ENCODE assay signal across 1 cellular context in genomic region chr17:34199932-34200534, GRCh38.
TF ChIP-seq lines count a peak whose summit lies in the region.

No MANE protein-coding gene starts in this region.

TF ChIP-seq in GM12878, 131 proteins besides CTCF, POLR2A, EP300 and RAD21 (continued from another document):
- TF ChIP-seq SPI1 (IDR thresholded peaks at IDR 0.05; ENCODE audit: borderline replicate concordance, insufficient read depth, low read depth, low read length), result no peak
- no peak for TF ChIP-seq PML (IDR thresholded peaks at IDR 0.05; ENCODE audit: low read length)
- peak; percentile 91 for TF ChIP-seq SMARCA5 (IDR thresholded peaks at IDR 0.05)
- TF ChIP-seq ZNF592 (IDR thresholded peaks at IDR 0.05), result peak; percentile 92; the same call in 1 of the 2 replicates
- TF ChIP-seq, protein P1, sequence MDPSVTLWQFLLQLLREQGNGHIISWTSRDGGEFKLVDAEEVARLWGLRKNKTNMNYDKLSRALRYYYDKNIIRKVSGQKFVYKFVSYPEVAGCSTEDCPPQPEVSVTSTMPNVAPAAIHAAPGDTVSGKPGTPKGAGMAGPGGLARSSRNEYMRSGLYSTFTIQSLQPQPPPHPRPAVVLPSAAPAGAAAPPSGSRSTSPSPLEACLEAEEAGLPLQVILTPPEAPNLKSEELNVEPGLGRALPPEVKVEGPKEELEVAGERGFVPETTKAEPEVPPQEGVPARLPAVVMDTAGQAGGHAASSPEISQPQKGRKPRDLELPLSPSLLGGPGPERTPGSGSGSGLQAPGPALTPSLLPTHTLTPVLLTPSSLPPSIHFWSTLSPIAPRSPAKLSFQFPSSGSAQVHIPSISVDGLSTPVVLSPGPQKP (IDR thresholded peaks at IDR 0.05; ENCODE audit: low read depth, low read length), result no peak
- 0 out of 2 replicates have a peak, but pooled peaks have one; percentile 19 for TF ChIP-seq TCF12 (IDR thresholded peaks at IDR 0.05; ENCODE audit: low read depth, low read length)
- TF ChIP-seq YBX1 (IDR thresholded peaks at IDR 0.05), result no peak
- no peak for TF ChIP-seq NFIC (IDR thresholded peaks at IDR 0.05; ENCODE audit: low read depth, low read length)
- TF ChIP-seq TCF3 (IDR thresholded peaks at IDR 0.05; ENCODE audit: borderline replicate concordance, insufficient read depth, low read depth, low read length), result no peak
- TF ChIP-seq FOXM1 (IDR thresholded peaks at IDR 0.05; ENCODE audit: low read depth, low read length), result peak; percentile 73; the same call in 1 of the 2 replicates
- no peak for TF ChIP-seq RELA (IDR thresholded peaks at IDR 0.05; ENCODE audit: borderline replicate concordance, partially characterized antibody)
- TF ChIP-seq CUX1 (IDR thresholded peaks at IDR 0.05; ENCODE audit: insufficient replicate concordance, low read depth, low read length), result no peak
- peak in 1 of 2 experiments; percentile 34; a peak in 1 of 4 replicates for TF ChIP-seq BHLHE40 (IDR thresholded peaks at IDR 0.05; ENCODE audit: borderline replicate concordance in 1 of 2, low read depth in 2 of 2, low read length in 1 of 2)
- no peak for TF ChIP-seq FOXK2 (IDR thresholded peaks at IDR 0.05)
- TF ChIP-seq, protein P2, sequence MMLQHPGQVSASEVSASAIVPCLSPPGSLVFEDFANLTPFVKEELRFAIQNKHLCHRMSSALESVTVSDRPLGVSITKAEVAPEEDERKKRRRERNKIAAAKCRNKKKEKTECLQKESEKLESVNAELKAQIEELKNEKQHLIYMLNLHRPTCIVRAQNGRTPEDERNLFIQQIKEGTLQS (IDR thresholded peaks at IDR 0.05; ENCODE audit: borderline replicate concordance, extremely low read depth, low read depth, low read length), result peak; percentile 80; the same call in 1 of the 2 replicates
- TF ChIP-seq FOS (IDR thresholded peaks at IDR 0.05; ENCODE audit: borderline replicate concordance, extremely low read depth, insufficient read length), result no peak
- TF ChIP-seq NFYA (IDR thresholded peaks at IDR 0.05; ENCODE audit: borderline replicate concordance, low read depth, low read length), result peak; percentile 68
- TF ChIP-seq, protein P3, sequence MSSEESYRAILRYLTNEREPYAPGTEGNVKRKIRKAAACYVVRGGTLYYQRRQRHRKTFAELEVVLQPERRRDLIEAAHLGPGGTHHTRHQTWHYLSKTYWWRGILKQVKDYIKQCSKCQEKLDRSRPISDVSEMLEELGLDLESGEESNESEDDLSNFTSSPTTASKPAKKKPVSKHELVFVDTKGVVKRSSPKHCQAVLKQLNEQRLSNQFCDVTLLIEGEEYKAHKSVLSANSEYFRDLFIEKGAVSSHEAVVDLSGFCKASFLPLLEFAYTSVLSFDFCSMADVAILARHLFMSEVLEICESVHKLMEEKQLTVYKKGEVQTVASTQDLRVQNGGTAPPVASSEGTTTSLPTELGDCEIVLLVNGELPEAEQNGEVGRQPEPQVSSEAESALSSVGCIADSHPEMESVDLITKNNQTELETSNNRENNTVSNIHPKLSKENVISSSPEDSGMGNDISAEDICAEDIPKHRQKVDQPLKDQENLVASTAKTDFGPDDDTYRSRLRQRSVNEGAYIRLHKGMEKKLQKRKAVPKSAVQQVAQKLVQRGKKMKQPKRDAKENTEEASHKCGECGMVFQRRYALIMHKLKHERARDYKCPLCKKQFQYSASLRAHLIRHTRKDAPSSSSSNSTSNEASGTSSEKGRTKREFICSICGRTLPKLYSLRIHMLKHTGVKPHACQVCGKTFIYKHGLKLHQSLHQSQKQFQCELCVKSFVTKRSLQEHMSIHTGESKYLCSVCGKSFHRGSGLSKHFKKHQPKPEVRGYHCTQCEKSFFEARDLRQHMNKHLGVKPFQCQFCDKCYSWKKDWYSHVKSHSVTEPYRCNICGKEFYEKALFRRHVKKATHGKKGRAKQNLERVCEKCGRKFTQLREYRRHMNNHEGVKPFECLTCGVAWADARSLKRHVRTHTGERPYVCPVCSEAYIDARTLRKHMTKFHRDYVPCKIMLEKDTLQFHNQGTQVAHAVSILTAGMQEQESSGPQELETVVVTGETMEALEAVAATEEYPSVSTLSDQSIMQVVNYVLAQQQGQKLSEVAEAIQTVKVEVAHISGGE (CRISPR knock-in tag; IDR thresholded peaks at IDR 0.05), result no peak
- no peak for TF ChIP-seq WRNIP1 (IDR thresholded peaks at IDR 0.05; ENCODE audit: borderline replicate concordance, low read depth, low read length)
- TF ChIP-seq ETV6 (conservative IDR thresholded peaks at IDR 0.05 in 1 of 2, IDR thresholded peaks at IDR 0.05 in 1 of 2; ENCODE audit: borderline replicate concordance in 1 of 2, low read depth in 1 of 2), result no peak
- no peak for TF ChIP-seq STAT1 (conservative IDR thresholded peaks at IDR 0.05)
